In genomic region chr14:72901361-72901760, GRCh38 we compare ENCODE assay signal across 16 cellular contexts. TPM values are rescaled to one million over a fixed set of nuclear protein-coding genes. Genes with fewer than 3 reads are reported as not detected.
DNase-seq lines count a peak whose midpoint lies in the region; ATAC-seq lines count a peak whose summit lies in the region.
"Had no signal": no experiment of that assay in that cellular context is flagged by ENCODE, and none has a peak within 500 bp of the region (broad histone marks: within the 10 kb centered on the region; RNA-seq: fewer than 3 reads in every experiment).

No MANE protein-coding gene starts in this region.

- no peaks in the 10 kb centered on the region for H3K27me3 ChIP-seq in skeletal muscle tissue (ENCODE audit: control insufficient read depth in 3 of 3, insufficient read depth in 3 of 3, low read length in 3 of 3)

- peak overlapping the region in 2 of 3 donors; percentile 11 to 31 for H3K4me3 ChIP-seq in skeletal muscle tissue (ENCODE audit: low read length in 3 of 3)
- H3K4me3 ChIP-seq: BLaER1, HAP-1 had no signal

- peaks cover 20 to 45% (median 26%) of the 10 kb centered on the region in 3 donors for H3K4me1 ChIP-seq in skeletal muscle tissue (ENCODE audit: control insufficient read depth in 3 of 3, insufficient read depth in 3 of 3, low read length in 3 of 3)
- H3K4me1 ChIP-seq: BLaER1, HAP-1 had no signal

- H3K9ac ChIP-seq in skeletal muscle tissue (ENCODE audit: low read depth in 1 of 3, low read length in 3 of 3), result peak overlapping the region in 1 of 3 donors; percentile 63
- H3K9ac ChIP-seq: BLaER1 had no signal

- no peaks in the 10 kb centered on the region for H3K36me3 ChIP-seq in skeletal muscle tissue (ENCODE audit: control insufficient read depth in 3 of 3, insufficient read depth in 3 of 3, low read length in 3 of 3)
- H3K36me3 ChIP-seq: BLaER1, HAP-1 had no signal

- no peaks in the 10 kb centered on the region for H3K9me3 ChIP-seq in skeletal muscle tissue (ENCODE audit: control insufficient read depth in 3 of 3, low read length in 3 of 3)
- H3K9me3 ChIP-seq: BLaER1, HAP-1 had no signal

- ATAC-seq in left ventricle myocardium superior, result peak; percentile 27
- ATAC-seq in left cardiac atrium, result no peak
- ATAC-seq in HG03097 (IDR thresholded peaks at IDR 0.05; ENCODE audit: low FRiP score, unreplicated experiment), result no peak

- DNase-seq in left ventricle myocardium superior (no peak), left cardiac atrium (no peak), myocyte (ENCODE audit: low read depth) (peak; percentile 82), ecto neural progenitor cell (ENCODE audit: low spot score) (no peak), NCI-H1436 treated with DMSO at 0.1 percent for 48 hours (lab: John Stamatoyannopoulos, UW) (no peak)
- DNase-seq: 8988T; Calu3; CD4-positive, alpha-beta memory T cell; DMS79 treated with DMSO at 0.1 percent for 48 hours; GF-D8 had no signal

- peak overlapping the region; percentile 79 for H3K27ac ChIP-seq in skeletal muscle tissue (ENCODE audit: low read depth, low read length)
- H3K27ac ChIP-seq: BLaER1, HL-60 had no signal

- intact Hi-C loops in left ventricle myocardium superior (cut with micrococcal nuclease), result loop anchor here (5.0 kb wide), 1 partner anchor 384 kb away; no protein-coding TSS in a partner anchor
- intact Hi-C loops in left cardiac atrium (cut with DNase I), result no loop called here

RNA-seq across cellular contexts. Expression of gene DPF3, which starts 7.5 kb away (rescaled TPM):
- total RNA-seq in left ventricle myocardium superior (28.7 TPM), left cardiac atrium (10 to 100 TPM; 18.9 to 23.3 TPM), myocyte (4.7 and 5.5 TPM in 2 replicates), skeletal muscle tissue (1.6 TPM)
- polyA plus RNA-seq in myocyte (2012), result 3.3 TPM
- polyA plus RNA-seq: H1 had no signal

RNA-seq across cellular contexts. Expression of gene DCAF4, which starts 24.9 kb away (rescaled TPM):
- total RNA-seq in left ventricle myocardium superior, result 8.4 TPM
- 10 to 100 TPM in 1 of 2 donors, 1 to 10 TPM in 1; 8.3 to 10.4 TPM for total RNA-seq in left cardiac atrium
- total RNA-seq in myocyte, result 19.8 and 23.2 TPM in 2 replicates
- 18.5 TPM for polyA plus RNA-seq in myocyte (2012)
- 11.5 TPM for total RNA-seq in skeletal muscle tissue
